In the genomic region with DNA sequence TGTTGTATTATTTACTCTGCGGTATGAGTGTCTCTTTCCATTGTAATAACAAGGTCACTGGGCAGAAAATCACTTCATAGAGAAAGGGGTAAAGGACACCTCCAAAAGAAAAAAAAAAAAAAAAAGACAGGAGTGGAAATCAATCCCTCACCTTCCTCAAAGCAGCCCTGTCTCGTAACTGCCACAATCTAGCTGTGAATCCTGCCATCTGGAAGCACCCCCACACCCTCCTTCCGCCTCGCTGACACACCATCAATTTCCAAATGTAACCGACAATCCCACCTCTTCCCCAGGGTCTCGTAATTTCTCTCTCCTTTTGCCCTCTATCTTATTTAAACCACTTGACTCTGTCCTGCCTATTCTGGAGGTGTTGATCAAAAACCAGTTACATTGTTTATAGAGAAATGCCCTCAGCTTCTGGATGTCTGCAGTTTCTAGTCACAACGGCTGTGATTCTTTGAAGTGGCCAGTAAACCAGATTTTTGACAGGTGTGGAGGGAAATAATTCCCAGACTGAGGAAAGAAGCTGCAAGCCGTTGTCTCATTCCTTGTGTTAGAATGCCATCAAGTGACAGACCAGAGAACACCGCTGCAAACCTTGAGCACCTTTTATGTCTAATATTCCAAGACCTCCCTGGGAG, we compare ENCODE assay signal across 10 cellular contexts. TPM values are rescaled to one million over a fixed set of nuclear protein-coding genes. Genes with fewer than 3 reads are reported as not detected.
A peak's percentile ranks its signal among the peaks of the same experiment; 100 is the strongest.
DNase-seq lines count a peak whose midpoint lies in the region; ATAC-seq and TF ChIP-seq lines count a peak whose summit lies in the region.
"Had no signal": no experiment of that assay in that cellular context is flagged by ENCODE, and none has a peak within 500 bp of the region (broad histone marks: within the 10 kb centered on the region; RNA-seq: fewer than 3 reads in every experiment).

No MANE protein-coding gene starts in this region.

- DNase-seq in activated naive CD4-positive, alpha-beta T cell treated with anti-CD3 and anti-CD28 coated beads, Interleukin-2, amount 10 ng/mL, durations not matched to agents 7 days and 5 days = peak; percentile 8
- DNase-seq in activated naive CD4-positive, alpha-beta T cell treated with anti-CD3 and anti-CD28 coated beads for 36 hours = no peak
- peak; percentile 97 for DNase-seq in NCI-H2227 treated with DMSO at 0.1 percent for 48 hours (lab: John Stamatoyannopoulos, UW)
- DNase-seq in choroid plexus epithelial cell (ENCODE audit: low read depth) = peak; percentile 48
- no peak for DNase-seq in smooth muscle cell (lab: John Stamatoyannopoulos, UW; ENCODE audit: unreplicated experiment)
- DNase-seq in stimulated activated naive B cell treated with anti-CD40 and anti-IgM and Interleukin-4, amounts not matched to agents 10 μg/mL and 1 μg/mL and 100 μg/mL, for 72 hours = no peak
- no peak for DNase-seq in mucosa of gallbladder (ENCODE audit: low spot score)
- DNase-seq: CD4-positive, CD25-positive, alpha-beta regulatory T cell; T-helper 1 cell had no signal

- no peaks in the 10 kb centered on the region for H3K9me3 ChIP-seq in smooth muscle cell (replicated peaks; ENCODE audit: low read depth)

- no peak overlapping the region for H3K27ac ChIP-seq in smooth muscle cell (ENCODE audit: low read depth)

- TF ChIP-seq CTCF in choroid plexus epithelial cell (conservative IDR thresholded peaks at IDR 0.05; ENCODE audit: low read depth, low read length) = peak; percentile 45
- peak; percentile 68 for TF ChIP-seq CTCF in smooth muscle cell (IDR thresholded peaks at IDR 0.05; ENCODE audit: borderline replicate concordance, insufficient read depth, poor library complexity, severe bottlenecking)

- no peaks in the 10 kb centered on the region for H3K79me2 ChIP-seq in smooth muscle cell (ENCODE audit: low read depth)

- H3K4me1 Mint-ChIP-seq in activated naive CD4-positive, alpha-beta T cell treated with anti-CD3 and anti-CD28 coated beads, Interleukin-2, amount 10 ng/mL, durations not matched to agents 7 days and 5 days = no peaks in the 10 kb centered on the region
- H3K4me1 Mint-ChIP-seq in activated naive CD4-positive, alpha-beta T cell treated with anti-CD3 and anti-CD28 coated beads for 36 hours (ENCODE audit: low read depth) = no peaks in the 10 kb centered on the region
- H3K4me1 Mint-ChIP-seq in stimulated activated naive B cell treated with anti-CD40 and anti-IgM and Interleukin-4, amounts not matched to agents 10 μg/mL and 1 μg/mL and 100 μg/mL, for 72 hours = no peaks in the 10 kb centered on the region
- H3K4me1 Mint-ChIP-seq: CD4-positive, CD25-positive, alpha-beta regulatory T cell had no signal

- intact Hi-C loops in activated naive CD4-positive, alpha-beta T cell treated with anti-CD3 and anti-CD28 coated beads for 36 hours (cut with micrococcal nuclease) = loop anchor here (10.0 kb wide), 1 partner anchor 132 kb away; no protein-coding TSS in a partner anchor

- no peak overlapping the region for H2AFZ ChIP-seq in smooth muscle cell (ENCODE audit: low read depth)

- H3K4me2 ChIP-seq in smooth muscle cell = no peak overlapping the region

- H3K9me3 Mint-ChIP-seq in activated naive CD4-positive, alpha-beta T cell treated with anti-CD3 and anti-CD28 coated beads, Interleukin-2, amount 10 ng/mL, durations not matched to agents 7 days and 5 days = no peaks in the 10 kb centered on the region
- H3K9me3 Mint-ChIP-seq in activated naive CD4-positive, alpha-beta T cell treated with anti-CD3 and anti-CD28 coated beads for 36 hours = no peaks in the 10 kb centered on the region
- H3K9me3 Mint-ChIP-seq in stimulated activated naive B cell treated with anti-CD40 and anti-IgM and Interleukin-4, amounts not matched to agents 10 μg/mL and 1 μg/mL and 100 μg/mL, for 72 hours = no peaks in the 10 kb centered on the region
- H3K9me3 Mint-ChIP-seq: CD4-positive, CD25-positive, alpha-beta regulatory T cell had no signal

- H3K4me3 ChIP-seq in choroid plexus epithelial cell (ENCODE audit: low read depth, low read length) = no peak overlapping the region
- no peak overlapping the region for H3K4me3 ChIP-seq in smooth muscle cell

- WGBS in smooth muscle cell (ENCODE audit: low lambda C conversion rate) = 56% methylated on average over 9 of the region's 9 CpGs

- H3K36me3 Mint-ChIP-seq in activated naive CD4-positive, alpha-beta T cell treated with anti-CD3 and anti-CD28 coated beads, Interleukin-2, amount 10 ng/mL, durations not matched to agents 7 days and 5 days = no peaks in the 10 kb centered on the region
- no peaks in the 10 kb centered on the region for H3K36me3 Mint-ChIP-seq in activated naive CD4-positive, alpha-beta T cell treated with anti-CD3 and anti-CD28 coated beads for 36 hours (ENCODE audit: low read depth)
- H3K36me3 Mint-ChIP-seq in stimulated activated naive B cell treated with anti-CD40 and anti-IgM and Interleukin-4, amounts not matched to agents 10 μg/mL and 1 μg/mL and 100 μg/mL, for 72 hours = no peaks in the 10 kb centered on the region
- H3K36me3 Mint-ChIP-seq: CD4-positive, CD25-positive, alpha-beta regulatory T cell had no signal

- H3K27ac Mint-ChIP-seq in activated naive CD4-positive, alpha-beta T cell treated with anti-CD3 and anti-CD28 coated beads, Interleukin-2, amount 10 ng/mL, durations not matched to agents 7 days and 5 days = no peak overlapping the region
- no peak overlapping the region for H3K27ac Mint-ChIP-seq in activated naive CD4-positive, alpha-beta T cell treated with anti-CD3 and anti-CD28 coated beads for 36 hours
- H3K27ac Mint-ChIP-seq in stimulated activated naive B cell treated with anti-CD40 and anti-IgM and Interleukin-4, amounts not matched to agents 10 μg/mL and 1 μg/mL and 100 μg/mL, for 72 hours = no peak overlapping the region
- H3K27ac Mint-ChIP-seq: CD4-positive, CD25-positive, alpha-beta regulatory T cell had no signal

- CTCF ChIA-PET in activated naive CD4-positive, alpha-beta T cell treated with anti-CD3 and anti-CD28 coated beads, Interleukin-2, amount 10 ng/mL, durations not matched to agents 7 days and 5 days (lab: Charles Lee) = interaction anchor here (0.7 to 2.4 kb wide), 3 partner anchors 9 to 68 kb away, joined by 3 to 8 read pairs (median 4); no protein-coding TSS in a partner anchor
- CTCF ChIA-PET in activated naive CD4-positive, alpha-beta T cell treated with anti-CD3 and anti-CD28 coated beads for 36 hours (lab: Charles Lee) = interaction anchor here (0.7 to 2.4 kb wide), 5 partner anchors 9 to 129 kb away, joined by 3 to 10 read pairs (median 5); no protein-coding TSS in a partner anchor

- H4K20me1 ChIP-seq in smooth muscle cell (ENCODE audit: low read depth) = no peaks in the 10 kb centered on the region

- no peaks in the 10 kb centered on the region for H3F3A ChIP-seq in smooth muscle cell (ENCODE audit: low read depth)

- peaks cover 22% of the 10 kb centered on the region for H3K27me3 ChIP-seq in smooth muscle cell (ENCODE audit: low read depth)

- H3K4me1 ChIP-seq in smooth muscle cell (ENCODE audit: low read depth) = no peaks in the 10 kb centered on the region

- no peak for ATAC-seq in HG02798 (IDR thresholded peaks at IDR 0.05; ENCODE audit: poor library complexity, unreplicated experiment)
- ATAC-seq in stimulated activated naive B cell treated with anti-CD40 and anti-IgM and Interleukin-4, amounts not matched to agents 10 μg/mL and 1 μg/mL and 100 μg/mL, for 72 hours (replicated peaks) = no peak

- peaks cover 65% of the 10 kb centered on the region for H3K27me3 Mint-ChIP-seq in activated naive CD4-positive, alpha-beta T cell treated with anti-CD3 and anti-CD28 coated beads, Interleukin-2, amount 10 ng/mL, durations not matched to agents 7 days and 5 days
- H3K27me3 Mint-ChIP-seq in activated naive CD4-positive, alpha-beta T cell treated with anti-CD3 and anti-CD28 coated beads for 36 hours (ENCODE audit: low read depth) = peaks cover 9% of the 10 kb centered on the region
- H3K27me3 Mint-ChIP-seq in stimulated activated naive B cell treated with anti-CD40 and anti-IgM and Interleukin-4, amounts not matched to agents 10 μg/mL and 1 μg/mL and 100 μg/mL, for 72 hours = peaks cover 41% of the 10 kb centered on the region in 2 donors

- no peak overlapping the region for H3K9ac ChIP-seq in smooth muscle cell (ENCODE audit: low read depth)

- no peaks in the 10 kb centered on the region for H3K36me3 ChIP-seq in smooth muscle cell (ENCODE audit: low read depth)

- H3K4me3 Mint-ChIP-seq in activated naive CD4-positive, alpha-beta T cell treated with anti-CD3 and anti-CD28 coated beads, Interleukin-2, amount 10 ng/mL, durations not matched to agents 7 days and 5 days = no peak overlapping the region
- no peak overlapping the region for H3K4me3 Mint-ChIP-seq in activated naive CD4-positive, alpha-beta T cell treated with anti-CD3 and anti-CD28 coated beads for 36 hours
- H3K4me3 Mint-ChIP-seq in stimulated activated naive B cell treated with anti-CD40 and anti-IgM and Interleukin-4, amounts not matched to agents 10 μg/mL and 1 μg/mL and 100 μg/mL, for 72 hours = no peak overlapping the region

RNA-seq across cellular contexts. Expression of a gene that starts 9.1 kb away (rescaled TPM):
- total RNA-seq in activated naive CD4-positive, alpha-beta T cell treated with anti-CD3 and anti-CD28 coated beads for 36 hours = 10 to 100 TPM; 79.5 to 83.3 TPM
- 54.4 and 68.8 TPM in 2 replicates for total RNA-seq in smooth muscle cell
- polyA plus RNA-seq in smooth muscle cell = 90.6 and 94.9 TPM in 2 replicates
- total RNA-seq in mucosa of gallbladder = 66.9 TPM

Comparison
In these comparisons a context has a peak if more than half of its experiments do, and no peak if none do; other contexts are left out.
1. DNase-seq: peak in activated naive CD4-positive, alpha-beta T cell treated with anti-CD3 and anti-CD28 coated beads, Interleukin-2, amount 10 ng/mL, durations not matched to agents 7 days and 5 days (single experiment), NCI-H2227 treated with DMSO at 0.1 percent for 48 hours (single experiment) and choroid plexus epithelial cell (single experiment); none in activated naive CD4-positive, alpha-beta T cell treated with anti-CD3 and anti-CD28 coated beads for 36 hours (single experiment), smooth muscle cell (single experiment), stimulated activated naive B cell treated with anti-CD40 and anti-IgM and Interleukin-4, amounts not matched to agents 10 μg/mL and 1 μg/mL and 100 μg/mL, for 72 hours (single experiment) and mucosa of gallbladder (single experiment).